ENCODE assay signal across 37 cellular contexts in the genomic region with DNA sequence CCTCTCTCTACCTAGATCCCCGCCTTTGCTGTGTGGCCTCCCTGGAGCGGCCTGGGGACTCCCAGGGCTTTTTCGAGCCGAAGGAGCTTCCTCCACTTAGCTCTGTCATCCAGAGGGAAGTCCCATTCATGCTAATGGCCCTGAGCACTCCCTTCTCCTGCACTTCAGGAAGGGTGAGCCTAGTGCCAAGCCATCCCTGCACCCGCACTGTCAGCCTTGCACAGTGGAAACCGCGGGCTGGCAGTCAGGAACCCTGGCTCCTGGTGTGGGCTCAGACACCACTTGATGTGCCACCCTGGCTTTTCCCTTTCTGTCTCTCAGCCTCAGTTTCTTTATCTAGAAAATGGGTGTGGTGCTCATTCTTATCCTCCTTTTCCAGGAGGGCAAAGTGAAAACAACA.
"Had no signal": no experiment of that assay in that cellular context is flagged by ENCODE, and none has a peak within 500 bp of the region (broad histone marks: within the 10 kb centered on the region; RNA-seq: fewer than 3 reads in every experiment).

No MANE protein-coding gene starts in this region.

- H3K27ac ChIP-seq: adrenal gland, body of pancreas, brain microvascular endothelial cell, breast epithelium, VCaP had no signal

- H3K9me3 ChIP-seq: adrenal gland, body of pancreas, breast epithelium had no signal

- H3K27ac Mint-ChIP-seq: activated B cell treated with CpG ODN at 0.5 μM for 24 hours; activated CD4-positive, alpha-beta memory T cell treated with anti-CD3 and anti-CD28 coated beads for 36 hours; activated CD8-positive, alpha-beta T cell treated with anti-CD3 and anti-CD28 coated beads for 36 hours; activated naive CD4-positive, alpha-beta T cell treated with anti-CD3 and anti-CD28 coated beads for 36 hours; activated naive CD4-positive, alpha-beta T cell treated with anti-CD3 and anti-CD28 coated beads, Interleukin-2, amount 50 U/mL, for 72 hours; activated naive CD8-positive, alpha-beta T cell treated with anti-CD3 and anti-CD28 coated beads for 36 hours; activated T-helper 1 cell treated with anti-CD3 and anti-CD28 coated beads, Interleukin-12 subunit alpha, Interleukin-12 subunit beta, Interleukin-2, Interleukin-4 antibody, amounts not matched to agents 30 ng/mL and 10 ng/mL and 1 ng/mL, durations not matched to agents 14 hours and 24 hours and 36 hours; activated T-helper 17 cell treated with anti-CD3 and anti-CD28 coated beads, Interleukin-2, amount 50 U/mL, for 72 hours; T-helper 2 cell treated with Interferon-gamma antibody and Interleukin-4, amounts not matched to agents 5 μg/mL and 100 μg/mL, for 36 hours had no signal

- H3K27me3 ChIP-seq: adrenal gland, body of pancreas, brain microvascular endothelial cell, breast epithelium had no signal

- H3K4me1 Mint-ChIP-seq: activated B cell treated with CpG ODN at 0.5 μM for 24 hours had no signal

- DNase-seq: activated B cell treated with CpG ODN at 0.5 μM for 24 hours; activated CD4-positive, alpha-beta memory T cell treated with anti-CD3 and anti-CD28 coated beads for 36 hours; activated CD4-positive, alpha-beta T cell treated with anti-CD3 and anti-CD28 coated beads for 4 hours; activated CD4-positive, alpha-beta T cell treated with anti-CD3 and anti-CD28 coated beads, Interleukin-2, amount 10 ng/mL, durations not matched to agents 24 days and 14 days; activated CD4-positive, alpha-beta T cell treated with anti-CD3 and anti-CD28 coated beads, Interleukin-2, amount 50 U/mL, for 1 hour; activated CD4-positive, alpha-beta T cell treated with anti-CD3 and anti-CD28 coated beads, Interleukin-2, amount 50 U/mL, for 4 hours; activated CD4-positive, CD25-positive, alpha-beta regulatory T cell treated with anti-CD3 and anti-CD28 coated beads, Interleukin-2, amount 50 U/mL, for 72 hours; activated CD8-positive, alpha-beta memory T cell treated with anti-CD3 and anti-CD28 coated beads, Interleukin-2, amount 50 U/mL, for 4 hours; activated CD8-positive, alpha-beta T cell treated with anti-CD3 and anti-CD28 coated beads for 36 hours; activated effector memory CD4-positive, alpha-beta T cell treated with anti-CD3 and anti-CD28 coated beads, Interleukin-2, amount 50 U/mL, for 16 hours; activated gamma-delta T cell treated with Interleukin-2 at 50 U/mL for 16 hours; activated naive CD4-positive, alpha-beta T cell; activated naive CD4-positive, alpha-beta T cell treated with anti-CD3 and anti-CD28 coated beads for 36 hours; activated naive CD4-positive, alpha-beta T cell treated with anti-CD3 and anti-CD28 coated beads, Interleukin-2, amount 50 U/mL, for 16 hours; activated naive CD8-positive, alpha-beta T cell treated with anti-CD3 and anti-CD28 coated beads for 36 hours; activated T-cell treated with anti-CD3 and anti-CD28 coated beads for 4 hours; activated T-cell treated with anti-CD3 and anti-CD28 coated beads, Interleukin-2, amount 50 U/mL, for 1 hour; activated T-cell treated with anti-CD3 and anti-CD28 coated beads, Interleukin-2, amount 50 U/mL, for 4 hours; activated T-cell treated with anti-CD3 and anti-CD28 coated beads, Interleukin-2, amount 50 U/mL, for 72 hours; adrenal gland; amniotic stem cell; aorta; body of pancreas; brain microvascular endothelial cell; central memory CD4-positive, alpha-beta T cell; T-helper 1 cell; T-helper 2 cell; T-helper 9 cell had no signal

- H3K4me3 ChIP-seq: adrenal gland, body of pancreas, breast epithelium had no signal

- H3K27me3 Mint-ChIP-seq: activated CD4-positive, alpha-beta memory T cell treated with anti-CD3 and anti-CD28 coated beads for 36 hours; activated CD4-positive, alpha-beta T cell treated with anti-CD3 and anti-CD28 coated beads, Interleukin-2, amount 10 ng/mL, durations not matched to agents 24 days and 14 days; activated CD8-positive, alpha-beta T cell treated with anti-CD3 and anti-CD28 coated beads for 36 hours; activated naive CD8-positive, alpha-beta T cell treated with anti-CD3 and anti-CD28 coated beads for 36 hours; activated T-helper 17 cell treated with anti-CD3 and anti-CD28 coated beads, Interleukin-2, amount 50 U/mL, for 72 hours had no signal

- FAIRE-seq: astrocyte, TTC549 had no signal

- H3K9me3 Mint-ChIP-seq: activated B cell treated with CpG ODN at 0.5 μM for 24 hours; activated CD4-positive, alpha-beta memory T cell treated with anti-CD3 and anti-CD28 coated beads for 36 hours; activated CD4-positive, alpha-beta T cell treated with anti-CD3 and anti-CD28 coated beads, Interleukin-2, amount 10 ng/mL, durations not matched to agents 24 days and 14 days; activated CD8-positive, alpha-beta T cell treated with anti-CD3 and anti-CD28 coated beads for 36 hours; activated naive CD4-positive, alpha-beta T cell treated with anti-CD3 and anti-CD28 coated beads for 36 hours; activated naive CD4-positive, alpha-beta T cell treated with anti-CD3 and anti-CD28 coated beads, Interleukin-2, amount 50 U/mL, for 72 hours; activated naive CD8-positive, alpha-beta T cell treated with anti-CD3 and anti-CD28 coated beads for 36 hours; activated T-cell treated with anti-CD3 and anti-CD28 coated beads, Interleukin-2, amount 50 U/mL, for 4 hours; activated T-cell treated with anti-CD3 and anti-CD28 coated beads, Interleukin-2, amount 50 U/mL, for 72 hours; activated T-helper 1 cell treated with anti-CD3 and anti-CD28 coated beads, Interleukin-12 subunit alpha, Interleukin-12 subunit beta, Interleukin-2, Interleukin-4 antibody, amounts not matched to agents 30 ng/mL and 10 ng/mL and 1 ng/mL, durations not matched to agents 14 hours and 24 hours and 36 hours; activated T-helper 17 cell treated with anti-CD3 and anti-CD28 coated beads, Interleukin-2, amount 50 U/mL, for 72 hours; T-helper 1 cell treated with Interleukin-12 subunit alpha and Interleukin-12 subunit beta and Interleukin-4 antibody, amounts not matched to agents 30 μg/mL and 1 μg/mL, for 36 hours; T-helper 2 cell treated with Interferon-gamma antibody and Interleukin-4, amounts not matched to agents 5 μg/mL and 100 μg/mL, for 36 hours had no signal

- H3K36me3 ChIP-seq: breast epithelium had no signal

- H3K4me3 Mint-ChIP-seq: activated B cell treated with CpG ODN at 0.5 μM for 24 hours; activated CD4-positive, alpha-beta memory T cell treated with anti-CD3 and anti-CD28 coated beads for 36 hours; activated CD4-positive, alpha-beta T cell treated with anti-CD3 and anti-CD28 coated beads, Interleukin-2, amount 10 ng/mL, durations not matched to agents 24 days and 14 days; activated CD8-positive, alpha-beta T cell treated with anti-CD3 and anti-CD28 coated beads for 36 hours; activated naive CD4-positive, alpha-beta T cell treated with anti-CD3 and anti-CD28 coated beads for 36 hours; activated naive CD8-positive, alpha-beta T cell treated with anti-CD3 and anti-CD28 coated beads for 36 hours; activated T-cell treated with anti-CD3 and anti-CD28 coated beads, Interleukin-2, amount 50 U/mL, for 4 hours; activated T-cell treated with anti-CD3 and anti-CD28 coated beads, Interleukin-2, amount 50 U/mL, for 72 hours; activated T-helper 1 cell treated with anti-CD3 and anti-CD28 coated beads, Interleukin-12 subunit alpha, Interleukin-12 subunit beta, Interleukin-2, Interleukin-4 antibody, amounts not matched to agents 30 ng/mL and 10 ng/mL and 1 ng/mL, durations not matched to agents 14 hours and 24 hours and 36 hours; activated T-helper 17 cell treated with anti-CD3 and anti-CD28 coated beads, Interleukin-2, amount 50 U/mL, for 72 hours; T-helper 1 cell treated with Interleukin-12 subunit alpha and Interleukin-12 subunit beta and Interleukin-4 antibody, amounts not matched to agents 30 μg/mL and 1 μg/mL, for 36 hours; T-helper 2 cell treated with Interferon-gamma antibody and Interleukin-4, amounts not matched to agents 5 μg/mL and 100 μg/mL, for 36 hours had no signal

- H3K36me3 Mint-ChIP-seq: activated CD4-positive, alpha-beta memory T cell treated with anti-CD3 and anti-CD28 coated beads for 36 hours; activated naive CD4-positive, alpha-beta T cell treated with anti-CD3 and anti-CD28 coated beads, Interleukin-2, amount 50 U/mL, for 72 hours had no signal

- ATAC-seq: activated CD8-positive, alpha-beta T cell treated with anti-CD3 and anti-CD28 coated beads for 36 hours; activated naive CD4-positive, alpha-beta T cell treated with anti-CD3 and anti-CD28 coated beads, Interleukin-2, amount 50 U/mL, for 72 hours; activated T-cell treated with anti-CD3 and anti-CD28 coated beads, Interleukin-2, amount 50 U/mL, for 4 hours; activated T-cell treated with anti-CD3 and anti-CD28 coated beads, Interleukin-2, amount 50 U/mL, for 72 hours; activated T-helper 17 cell treated with anti-CD3 and anti-CD28 coated beads, Interleukin-2, amount 50 U/mL, for 72 hours; body of pancreas had no signal
